In genomic region chr11:111917788-111918187, GRCh38 we compare ENCODE assay signal across 1 cellular context.
TF ChIP-seq lines count a peak whose summit lies in the region.

No MANE protein-coding gene starts in this region.

TF ChIP-seq in H1, 55 proteins besides CTCF, POLR2A, EP300 and RAD21:
- no peak for TF ChIP-seq SUZ12 (IDR thresholded peaks at IDR 0.05; ENCODE audit: low read length)
- no peak for TF ChIP-seq RFX5 (IDR thresholded peaks at IDR 0.05; ENCODE audit: borderline replicate concordance, low read depth, low read length)
- no peak for TF ChIP-seq SP2 (IDR thresholded peaks at IDR 0.05; ENCODE audit: low read length)
- no peak for TF ChIP-seq SP4 (IDR thresholded peaks at IDR 0.05; ENCODE audit: low read length)
- TF ChIP-seq SAP30 (IDR thresholded peaks at IDR 0.05; ENCODE audit: insufficient read depth, insufficient replicate concordance, low read length): no peak
TF ChIP-seq in H1: peak in this region for 0.
